Comparison of ENCODE assay signal across 1 cellular context in the genomic region with DNA sequence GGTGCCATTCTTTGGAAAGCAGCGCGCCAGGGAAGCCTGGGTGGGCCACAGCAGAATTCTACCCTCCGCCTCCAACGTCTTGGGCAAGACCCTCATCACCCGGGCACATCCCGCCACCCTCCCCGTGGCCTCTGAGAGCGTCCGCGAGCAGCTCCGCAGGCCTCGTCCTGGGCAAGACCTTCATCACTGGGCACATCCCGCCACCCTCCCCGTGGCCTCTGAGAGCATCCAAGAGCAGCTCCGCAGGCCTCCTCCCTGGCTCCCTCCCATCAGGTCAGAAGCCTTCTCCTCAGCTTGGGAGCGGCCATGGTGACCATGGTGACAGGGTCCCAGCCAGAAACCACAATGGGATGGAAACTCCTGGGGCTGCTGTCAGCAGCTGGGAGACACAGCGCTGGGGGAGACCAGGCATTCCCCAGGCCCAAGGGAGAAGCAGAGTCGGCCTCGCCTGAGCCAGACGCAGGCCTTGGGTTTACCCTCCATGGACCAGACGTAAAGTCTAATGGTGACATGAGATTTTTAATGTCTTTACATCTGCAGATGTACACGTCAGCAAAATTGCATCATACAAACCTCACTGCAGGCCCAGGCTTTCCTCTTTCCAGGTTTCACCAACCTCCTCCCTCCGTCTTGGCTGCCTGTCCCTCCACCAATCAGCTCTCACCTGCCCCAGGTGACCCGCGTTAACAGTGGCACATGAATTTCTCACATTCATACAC.
TF ChIP-seq lines count a peak whose summit lies in the region.

No MANE protein-coding gene starts in this region.

TF ChIP-seq in HepG2, 621 proteins besides CTCF, POLR2A, EP300 and RAD21 (continued from another document):
- TF ChIP-seq, protein P1, sequence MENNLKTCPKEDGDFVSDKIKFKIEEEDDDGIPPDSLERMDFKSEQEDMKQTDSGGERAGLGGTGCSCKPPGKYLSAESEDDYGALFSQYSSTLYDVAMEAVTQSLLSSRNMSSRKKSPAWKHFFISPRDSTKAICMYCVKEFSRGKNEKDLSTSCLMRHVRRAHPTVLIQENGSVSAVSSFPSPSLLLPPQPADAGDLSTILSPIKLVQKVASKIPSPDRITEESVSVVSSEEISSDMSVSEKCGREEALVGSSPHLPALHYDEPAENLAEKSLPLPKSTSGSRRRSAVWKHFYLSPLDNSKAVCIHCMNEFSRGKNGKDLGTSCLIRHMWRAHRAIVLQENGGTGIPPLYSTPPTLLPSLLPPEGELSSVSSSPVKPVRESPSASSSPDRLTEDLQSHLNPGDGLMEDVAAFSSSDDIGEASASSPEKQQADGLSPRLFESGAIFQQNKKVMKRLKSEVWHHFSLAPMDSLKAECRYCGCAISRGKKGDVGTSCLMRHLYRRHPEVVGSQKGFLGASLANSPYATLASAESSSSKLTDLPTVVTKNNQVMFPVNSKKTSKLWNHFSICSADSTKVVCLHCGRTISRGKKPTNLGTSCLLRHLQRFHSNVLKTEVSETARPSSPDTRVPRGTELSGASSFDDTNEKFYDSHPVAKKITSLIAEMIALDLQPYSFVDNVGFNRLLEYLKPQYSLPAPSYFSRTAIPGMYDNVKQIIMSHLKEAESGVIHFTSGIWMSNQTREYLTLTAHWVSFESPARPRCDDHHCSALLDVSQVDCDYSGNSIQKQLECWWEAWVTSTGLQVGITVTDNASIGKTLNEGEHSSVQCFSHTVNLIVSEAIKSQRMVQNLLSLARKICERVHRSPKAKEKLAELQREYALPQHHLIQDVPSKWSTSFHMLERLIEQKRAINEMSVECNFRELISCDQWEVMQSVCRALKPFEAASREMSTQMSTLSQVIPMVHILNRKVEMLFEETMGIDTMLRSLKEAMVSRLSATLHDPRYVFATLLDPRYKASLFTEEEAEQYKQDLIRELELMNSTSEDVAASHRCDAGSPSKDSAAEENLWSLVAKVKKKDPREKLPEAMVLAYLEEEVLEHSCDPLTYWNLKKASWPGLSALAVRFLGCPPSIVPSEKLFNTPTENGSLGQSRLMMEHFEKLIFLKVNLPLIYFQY (CRISPR knock-in tag; IDR thresholded peaks at IDR 0.05; ENCODE audit: borderline replicate concordance) = no peak
- TF ChIP-seq ZNF333 (CRISPR knock-in tag; IDR thresholded peaks at IDR 0.05; ENCODE audit: borderline replicate concordance) = no peak
- peak; percentile 65 for TF ChIP-seq MAFF (IDR thresholded peaks at IDR 0.05; ENCODE audit: low read depth, low read length)
- TF ChIP-seq ZNF549 (CRISPR knock-in tag; IDR thresholded peaks at IDR 0.05) = no peak
- no peak for TF ChIP-seq ZNF263 (CRISPR knock-in tag; IDR thresholded peaks at IDR 0.05)
- TF ChIP-seq ONECUT2 (CRISPR knock-in tag; IDR thresholded peaks at IDR 0.05) = no peak
- TF ChIP-seq MAFK (conservative IDR thresholded peaks at IDR 0.05 in 1 of 2, IDR thresholded peaks at IDR 0.05 in 1 of 2; ENCODE audit: low read length in 2 of 2) = peak; percentile 41 to 81
- TF ChIP-seq, protein P2, sequence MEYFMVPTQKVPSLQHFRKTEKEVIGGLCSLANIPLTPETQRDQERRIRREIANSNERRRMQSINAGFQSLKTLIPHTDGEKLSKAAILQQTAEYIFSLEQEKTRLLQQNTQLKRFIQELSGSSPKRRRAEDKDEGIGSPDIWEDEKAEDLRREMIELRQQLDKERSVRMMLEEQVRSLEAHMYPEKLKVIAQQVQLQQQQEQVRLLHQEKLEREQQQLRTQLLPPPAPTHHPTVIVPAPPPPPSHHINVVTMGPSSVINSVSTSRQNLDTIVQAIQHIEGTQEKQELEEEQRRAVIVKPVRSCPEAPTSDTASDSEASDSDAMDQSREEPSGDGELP (IDR thresholded peaks at IDR 0.05; ENCODE audit: borderline replicate concordance, low read depth) = no peak
- TF ChIP-seq SP140L (CRISPR knock-in tag; IDR thresholded peaks at IDR 0.05; ENCODE audit: borderline replicate concordance) = no peak
